In the genomic region with DNA sequence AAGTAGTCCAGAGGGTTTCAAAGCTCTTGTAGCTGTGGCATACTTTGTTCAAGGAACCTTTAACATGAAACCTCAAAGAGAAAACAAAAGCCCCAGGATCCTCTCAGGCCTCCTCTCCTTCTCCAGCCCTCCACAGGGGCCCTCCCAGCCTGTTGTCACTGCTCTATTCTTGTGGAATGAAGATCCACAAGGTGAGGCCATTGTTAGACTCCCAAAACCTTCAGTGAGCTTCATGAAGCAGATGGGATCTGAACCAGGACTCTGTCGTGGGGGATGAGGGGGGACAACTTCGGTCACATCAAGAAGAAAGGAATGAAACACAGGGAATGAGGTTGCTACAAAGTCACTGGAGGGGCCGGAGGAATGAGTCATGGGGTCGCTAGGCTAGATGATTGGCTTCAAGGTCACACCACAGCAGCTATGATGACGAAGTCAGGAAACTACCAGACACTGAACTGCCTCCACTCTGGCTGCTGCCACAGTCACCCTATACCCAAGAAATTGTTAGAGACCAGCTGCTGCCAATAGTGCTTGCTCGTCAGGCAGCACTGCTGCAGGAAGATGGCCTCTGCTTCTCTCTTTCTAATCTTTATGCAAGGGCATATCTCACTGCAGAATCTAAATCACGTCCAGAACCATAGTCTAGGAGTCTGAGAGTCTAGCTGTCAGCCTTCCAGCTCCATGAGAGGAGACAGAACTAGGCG, we compare ENCODE assay signal across 12 cellular contexts.
DNase-seq lines count a peak whose midpoint lies in the region; ATAC-seq, FAIRE-seq and TF ChIP-seq lines count a peak whose summit lies in the region.
"Had no signal": no experiment of that assay in that cellular context is flagged by ENCODE, and none has a peak within 500 bp of the region (broad histone marks: within the 10 kb centered on the region; RNA-seq: fewer than 3 reads in every experiment).

No MANE protein-coding gene starts in this region.

- no peaks in the 10 kb centered on the region for H3K27me3 ChIP-seq in GM12878 (replicated peaks in 1 of 2; ENCODE audit: control insufficient read depth in 2 of 2, insufficient read depth in 2 of 2, low read length in 1 of 2)

- 11% methylated on average over 8 of the region's 8 CpGs for WGBS in GM12878 (ENCODE audit: insufficient coverage, insufficient replicate concordance, low lambda C conversion rate, missing lambda C conversion rate)
- WGBS in mesodermal cell (ENCODE audit: insufficient coverage in 2 of 2), 2 experiments: 70 to 74% methylated on average over 7 to 8 of the region's 8 CpGs

- no peak overlapping the region for H3K4me3 ChIP-seq in GM12878
- H3K4me3 ChIP-seq in mesodermal cell (ENCODE audit: extremely low read depth, insufficient read depth, low read length, poor library complexity, severe bottlenecking): no peak overlapping the region
- H3K4me3 ChIP-seq: PC-9 had no signal

- TF ChIP-seq CTCF in Calu3 (IDR thresholded peaks at IDR 0.05; ENCODE audit: unreplicated experiment) (no peak), GM12878 (IDR thresholded peaks at IDR 0.05 in 2 of 3, conservative IDR thresholded peaks at IDR 0.05 in 1 of 3; ENCODE audit: control insufficient read depth in 2 of 3, extremely low read depth in 1 of 3, insufficient read depth in 1 of 3, low read depth in 3 of 3, low read length in 3 of 3) (no peak)

- no peak overlapping the region for H2AFZ ChIP-seq in GM12878 (ENCODE audit: control insufficient read depth, low read depth, low read length)
- H2AFZ ChIP-seq: PC-9 had no signal

- BruUV-seq in Calu3 (replicated peaks; lab: Mats Ljungman, UMichigan) (no TSS peak), GM12878 (replicated peaks; lab: Mats Ljungman, UMichigan) (no TSS peak)

- in situ Hi-C loops in GM12878 (cut with MboI): no loop called here

- no peak overlapping the region for H3K4me3 Mint-ChIP-seq in Calu3 (ENCODE audit: low read depth, unreplicated experiment)
- H3K4me3 Mint-ChIP-seq: naive B cell had no signal

- TF ChIP-seq POLR2A in GM12878 (IDR thresholded peaks at IDR 0.05; ENCODE audit: low read depth, low read length): no peak

- DNase-seq in Calu3: peak; percentile 19
- DNase-seq in HuH-7.5 (ENCODE audit: low spot score): peak; percentile 19
- no peak for DNase-seq in GM12878 (ENCODE audit: low read depth, low spot score)
- DNase-seq in NCI-H1417 (lab: John Stamatoyannopoulos, UW): no peak
- DNase-seq: naive B cell, NCI-H2081, PC-9 had no signal

- no peak overlapping the region for H3K4me2 ChIP-seq in GM12878 (ENCODE audit: control insufficient read depth, insufficient read depth)
- H3K4me2 ChIP-seq: PC-9 had no signal

- H3K4me1 ChIP-seq in GM12878 (ENCODE audit: control insufficient read depth, insufficient read depth, low read length) (no peaks in the 10 kb centered on the region), mesodermal cell (ENCODE audit: control insufficient read depth, insufficient read depth, low read length, poor library complexity, severe bottlenecking) (peaks cover 3% of the 10 kb centered on the region)

- POLR2A ChIA-PET in GM12878 (lab: Charles Lee): no interaction called here

- no peaks in the 10 kb centered on the region for H4K20me1 ChIP-seq in GM12878 (ENCODE audit: control insufficient read depth, insufficient read depth)

- H3K79me2 ChIP-seq in GM12878 (ENCODE audit: control insufficient read depth, insufficient read depth, low read length): no peaks in the 10 kb centered on the region

- H3K36me3 ChIP-seq in GM12878 (ENCODE audit: control insufficient read depth in 2 of 2, insufficient read depth in 2 of 2, low read length in 1 of 2): no peaks in the 10 kb centered on the region
- H3K36me3 ChIP-seq in mesodermal cell (ENCODE audit: control insufficient read depth, insufficient read depth, low read length): no peaks in the 10 kb centered on the region

- no peaks in the 10 kb centered on the region for H3K9me3 Mint-ChIP-seq in Calu3 (ENCODE audit: low read depth, unreplicated experiment)
- H3K9me3 Mint-ChIP-seq: naive B cell had no signal

- H3K27ac ChIP-seq in GM12878 (ENCODE audit: control insufficient read depth, insufficient read depth): no peak overlapping the region
- peak overlapping the region; percentile 90 for H3K27ac ChIP-seq in mesodermal cell (ENCODE audit: low read depth, low read length, severe bottlenecking)
- H3K27ac ChIP-seq: C4-2B, PC-9 had no signal

- SMC1A ChIA-PET in GM12878 (lab: Charles Lee; ENCODE audit: uncharacterized antibody, unreplicated experiment): interaction anchor here (1.1 kb wide), 1 partner anchor 92 kb away, joined by 3 read pairs; no protein-coding TSS in a partner anchor

- TF ChIP-seq EP300 in GM12878 (IDR thresholded peaks at IDR 0.05; ENCODE audit: borderline replicate concordance in 1 of 2, control insufficient read depth in 1 of 2, low read depth in 2 of 2, low read length in 2 of 2): no peak

- no peak overlapping the region for H3K9ac ChIP-seq in GM12878 (ENCODE audit: control insufficient read depth, insufficient read depth, low read length)

- peaks cover 14% of the 10 kb centered on the region for H3K4me1 Mint-ChIP-seq in Calu3 (ENCODE audit: low read depth, unreplicated experiment)
- H3K4me1 Mint-ChIP-seq: naive B cell had no signal

- no peak for TF ChIP-seq RAD21 in GM12878 (IDR thresholded peaks at IDR 0.05; ENCODE audit: insufficient read depth, low read depth, low read length)

- H3K36me3 Mint-ChIP-seq in Calu3 (ENCODE audit: insufficient read depth, unreplicated experiment): no peaks in the 10 kb centered on the region
- H3K36me3 Mint-ChIP-seq: naive B cell had no signal

- no peaks in the 10 kb centered on the region for H3K9me3 ChIP-seq in GM12878 (replicated peaks; ENCODE audit: control insufficient read depth, insufficient read depth, low read length)
- no peaks in the 10 kb centered on the region for H3K9me3 ChIP-seq in mesodermal cell (ENCODE audit: control insufficient read depth, low read length)

- intact Hi-C loops in Calu3 (cut with micrococcal nuclease; ENCODE audit: unreplicated experiment): no loop called here
- intact Hi-C loops in GM12878 (cut with micrococcal nuclease; ENCODE audit: unreplicated experiment): no loop called here

- peak; percentile 55 for ATAC-seq in GM12878
- no peak for ATAC-seq in GM21717 (IDR thresholded peaks at IDR 0.05; ENCODE audit: unreplicated experiment)
- no peak for ATAC-seq in GM21447 (IDR thresholded peaks at IDR 0.05; ENCODE audit: unreplicated experiment)
- ATAC-seq in HG03442 (IDR thresholded peaks at IDR 0.05; ENCODE audit: unreplicated experiment): no peak

- no peaks in the 10 kb centered on the region for H3K27me3 Mint-ChIP-seq in Calu3 (ENCODE audit: unreplicated experiment)

- no peak for FAIRE-seq in GM12878 (lab: Jason Lieb, UNC)

- RAD21 ChIA-PET in GM12878 (lab: Charles Lee; ENCODE audit: unreplicated experiment): no interaction called here

- CTCF ChIA-PET in Calu3 (lab: Charles Lee): interaction anchor here (1.6 to 1.9 kb wide), 2 partner anchors 29 to 31 kb away, joined by 3 to 5 read pairs; no protein-coding TSS in a partner anchor
- CTCF ChIA-PET in GM12878 (lab: Yijun Ruan, JAX): no interaction called here

- H3K27ac Mint-ChIP-seq in Calu3 (ENCODE audit: unreplicated experiment): no peak overlapping the region
- H3K27ac Mint-ChIP-seq: naive B cell had no signal

TF ChIP-seq in GM12878, 131 proteins besides CTCF, POLR2A, EP300 and RAD21:
- no peak for TF ChIP-seq PAX5 (IDR thresholded peaks at IDR 0.05; ENCODE audit: borderline replicate concordance, low read depth, low read length)
- no peak for TF ChIP-seq IKZF2 (IDR thresholded peaks at IDR 0.05)
- no peak for TF ChIP-seq EGR1 (IDR thresholded peaks at IDR 0.05; ENCODE audit: borderline replicate concordance in 1 of 2, low read depth in 2 of 2, low read length in 2 of 2)
- TF ChIP-seq, protein P1, sequence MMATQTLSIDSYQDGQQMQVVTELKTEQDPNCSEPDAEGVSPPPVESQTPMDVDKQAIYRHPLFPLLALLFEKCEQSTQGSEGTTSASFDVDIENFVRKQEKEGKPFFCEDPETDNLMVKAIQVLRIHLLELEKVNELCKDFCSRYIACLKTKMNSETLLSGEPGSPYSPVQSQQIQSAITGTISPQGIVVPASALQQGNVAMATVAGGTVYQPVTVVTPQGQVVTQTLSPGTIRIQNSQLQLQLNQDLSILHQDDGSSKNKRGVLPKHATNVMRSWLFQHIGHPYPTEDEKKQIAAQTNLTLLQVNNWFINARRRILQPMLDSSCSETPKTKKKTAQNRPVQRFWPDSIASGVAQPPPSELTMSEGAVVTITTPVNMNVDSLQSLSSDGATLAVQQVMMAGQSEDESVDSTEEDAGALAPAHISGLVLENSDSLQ (IDR thresholded peaks at IDR 0.05): no peak
- TF ChIP-seq, protein P2, sequence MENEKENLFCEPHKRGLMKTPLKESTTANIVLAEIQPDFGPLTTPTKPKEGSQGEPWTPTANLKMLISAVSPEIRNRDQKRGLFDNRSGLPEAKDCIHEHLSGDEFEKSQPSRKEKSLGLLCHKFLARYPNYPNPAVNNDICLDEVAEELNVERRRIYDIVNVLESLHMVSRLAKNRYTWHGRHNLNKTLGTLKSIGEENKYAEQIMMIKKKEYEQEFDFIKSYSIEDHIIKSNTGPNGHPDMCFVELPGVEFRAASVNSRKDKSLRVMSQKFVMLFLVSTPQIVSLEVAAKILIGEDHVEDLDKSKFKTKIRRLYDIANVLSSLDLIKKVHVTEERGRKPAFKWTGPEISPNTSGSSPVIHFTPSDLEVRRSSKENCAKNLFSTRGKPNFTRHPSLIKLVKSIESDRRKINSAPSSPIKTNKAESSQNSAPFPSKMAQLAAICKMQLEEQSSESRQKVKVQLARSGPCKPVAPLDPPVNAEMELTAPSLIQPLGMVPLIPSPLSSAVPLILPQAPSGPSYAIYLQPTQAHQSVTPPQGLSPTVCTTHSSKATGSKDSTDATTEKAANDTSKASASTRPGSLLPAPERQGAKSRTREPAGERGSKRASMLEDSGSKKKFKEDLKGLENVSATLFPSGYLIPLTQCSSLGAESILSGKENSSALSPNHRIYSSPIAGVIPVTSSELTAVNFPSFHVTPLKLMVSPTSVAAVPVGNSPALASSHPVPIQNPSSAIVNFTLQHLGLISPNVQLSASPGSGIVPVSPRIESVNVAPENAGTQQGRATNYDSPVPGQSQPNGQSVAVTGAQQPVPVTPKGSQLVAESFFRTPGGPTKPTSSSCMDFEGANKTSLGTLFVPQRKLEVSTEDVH (IDR thresholded peaks at IDR 0.05; ENCODE audit: low read depth, partially characterized antibody): no peak
- no peak for TF ChIP-seq HDAC2 (IDR thresholded peaks at IDR 0.05)
- TF ChIP-seq BMI1 (IDR thresholded peaks at IDR 0.05; ENCODE audit: borderline replicate concordance): no peak

Comparison
In these comparisons a context has a peak if more than half of its experiments do, and no peak if none do; other contexts are left out.
1. DNase-seq: peak in Calu3 (single experiment) and HuH-7.5 (single experiment); none in GM12878 (single experiment) and NCI-H1417 (0 of 3).